13 cellular contexts compared by ENCODE assay signal in genomic region chr13:28744091-28744536, GRCh38. TPM values are rescaled to one million over a fixed set of nuclear protein-coding genes. Genes with fewer than 3 reads are reported as not detected.
A peak's percentile ranks its signal among the peaks of the same experiment; 100 is the strongest.
DNase-seq lines count a peak whose midpoint lies in the region; ATAC-seq, FAIRE-seq and TF ChIP-seq lines count a peak whose summit lies in the region.
"Had no signal": no experiment of that assay in that cellular context is flagged by ENCODE, and none has a peak within 500 bp of the region (broad histone marks: within the 10 kb centered on the region; RNA-seq: fewer than 3 reads in every experiment).

No MANE protein-coding gene starts in this region.

- H4K20me1 ChIP-seq in HepG2 (ENCODE audit: insufficient read depth, low read length): no peaks in the 10 kb centered on the region
- no peaks in the 10 kb centered on the region for H4K20me1 ChIP-seq in MM.1S (ENCODE audit: insufficient read depth, low read length)

- no peak overlapping the region for H3K4me3 Mint-ChIP-seq in CD4-positive, alpha-beta T cell
- H3K4me3 Mint-ChIP-seq: activated naive CD4-positive, alpha-beta T cell treated with anti-CD3 and anti-CD28 coated beads, Interleukin-2, amount 50 U/mL, for 24 hours; naive B cell; stimulated activated naive CD8-positive, alpha-beta T cell treated with anti-CD3 and anti-CD28 coated beads, Interleukin-15, amount 100 ng/mL, for 72 hours had no signal

- TF ChIP-seq CTCF in right lobe of liver (IDR thresholded peaks at IDR 0.05): no peak
- TF ChIP-seq CTCF in HepG2 (CRISPR knock-in tag; IDR thresholded peaks at IDR 0.05): no peak
- no peak for TF ChIP-seq CTCF in astrocyte of the cerebellum (IDR thresholded peaks at IDR 0.05; ENCODE audit: low read depth, low read length, missing control alignments)
- TF ChIP-seq CTCF in CD4-positive, alpha-beta T cell (IDR thresholded peaks at IDR 0.05): no peak
- no peak for TF ChIP-seq CTCF in MM.1S (IDR thresholded peaks at IDR 0.05; ENCODE audit: low read length)

- H3K9me3 Mint-ChIP-seq in CD4-positive, alpha-beta T cell: no peaks in the 10 kb centered on the region
- H3K9me3 Mint-ChIP-seq: activated naive CD4-positive, alpha-beta T cell treated with anti-CD3 and anti-CD28 coated beads, Interleukin-2, amount 50 U/mL, for 24 hours had no signal

- H3K9ac ChIP-seq in HepG2 (ENCODE audit: insufficient read depth, low read depth, low read length) (no peak overlapping the region), MM.1S (ENCODE audit: low read length) (no peak overlapping the region)

- H3K27me3 ChIP-seq in right lobe of liver: no peaks in the 10 kb centered on the region
- no peaks in the 10 kb centered on the region; a peak in 2 of 5 replicates for H3K27me3 ChIP-seq in HepG2 (ENCODE audit: control insufficient read depth in 1 of 2, insufficient read depth in 2 of 2, low read length in 2 of 2)
- no peaks in the 10 kb centered on the region for H3K27me3 ChIP-seq in CD4-positive, alpha-beta T cell (ENCODE audit: control insufficient read depth, insufficient read depth, low read length)
- no peaks in the 10 kb centered on the region for H3K27me3 ChIP-seq in MM.1S (replicated peaks; ENCODE audit: insufficient read depth, low read length)

- TF ChIP-seq EP300 in HepG2 (IDR thresholded peaks at IDR 0.05; ENCODE audit: low read depth in 2 of 2, low read length in 2 of 2) (no peak), HepG2 (CRISPR knock-in tag; IDR thresholded peaks at IDR 0.05; ENCODE audit: borderline replicate concordance) (no peak)

- H3K27ac Mint-ChIP-seq in CD4-positive, alpha-beta T cell: no peak overlapping the region
- H3K27ac Mint-ChIP-seq: activated naive CD4-positive, alpha-beta T cell treated with anti-CD3 and anti-CD28 coated beads, Interleukin-2, amount 50 U/mL, for 24 hours; stimulated activated naive CD8-positive, alpha-beta T cell treated with anti-CD3 and anti-CD28 coated beads, Interleukin-15, amount 100 ng/mL, for 72 hours had no signal

- intact Hi-C loops in right lobe of liver (cut with DNase I) (no loop called here), HepG2 (cut with micrococcal nuclease; ENCODE audit: unreplicated experiment) (no loop called here), posterior vena cava (cut with DNase I) (no loop called here)
- intact Hi-C loops in CD4-positive, alpha-beta T cell (cut with DNase I, micrococcal nuclease): no loop called here

- TF ChIP-seq RAD21 in HepG2 (CRISPR knock-in tag; IDR thresholded peaks at IDR 0.05): no peak

- H2AFZ ChIP-seq in HepG2 (ENCODE audit: low read length) (no peak overlapping the region), MM.1S (ENCODE audit: low read length) (no peak overlapping the region)

- H3K9me3 ChIP-seq in right lobe of liver (no peaks in the 10 kb centered on the region), HepG2 (ENCODE audit: low read length) (no peaks in the 10 kb centered on the region), MM.1S (replicated peaks; ENCODE audit: insufficient read depth, low read length) (no peaks in the 10 kb centered on the region)
- H3K9me3 ChIP-seq in CD4-positive, alpha-beta T cell (ENCODE audit: control insufficient read depth, low read length): no peaks in the 10 kb centered on the region

- H3K4me3 ChIP-seq in right lobe of liver (no peak overlapping the region), HepG2 (replicated peaks in 1 of 3; ENCODE audit: insufficient read depth in 1 of 3, low read depth in 2 of 3, low read length in 3 of 3) (no peak overlapping the region), astrocyte of the cerebellum (ENCODE audit: low read depth, low read length) (no peak overlapping the region), MM.1S (ENCODE audit: low read length) (no peak overlapping the region)

- H3K36me3 ChIP-seq in right lobe of liver: no peaks in the 10 kb centered on the region
- no peaks in the 10 kb centered on the region for H3K36me3 ChIP-seq in HepG2 (replicated peaks in 1 of 2; ENCODE audit: control insufficient read depth in 1 of 2, insufficient read depth in 2 of 2, low read length in 2 of 2)
- no peaks in the 10 kb centered on the region for H3K36me3 ChIP-seq in MM.1S (replicated peaks; ENCODE audit: insufficient read depth, low read length)

- DNase-seq in right lobe of liver (peak in 1 of 3 donors; percentile 43), HepG2 (ENCODE audit: low spot score) (no peak), astrocyte of the cerebellum (ENCODE audit: low read depth) (peak; percentile 73), hepatic stellate cell (ENCODE audit: low spot score) (peak; percentile 46), HEK293T (ENCODE audit: extremely low spot score) (no peak), MM.1S (no peak), posterior vena cava (ENCODE audit: low spot score) (no peak)
- no peak for DNase-seq in CD4-positive, alpha-beta T cell
- DNase-seq: activated CD4-positive, alpha-beta T cell treated with anti-CD3 and anti-CD28 coated beads for 4 hours; naive B cell; stimulated activated naive CD8-positive, alpha-beta T cell treated with anti-CD3 and anti-CD28 coated beads, Interleukin-15, amount 100 ng/mL, for 72 hours had no signal

- no peak for FAIRE-seq in HepG2 (lab: Jason Lieb, UNC)
- FAIRE-seq: frontal cortex had no signal

- H3K9me2 ChIP-seq in MM.1S (replicated peaks; ENCODE audit: insufficient read depth, low read length): no peaks in the 10 kb centered on the region

- peak overlapping the region in 1 of 3 donors; percentile 44 for H3K27ac ChIP-seq in right lobe of liver
- H3K27ac ChIP-seq in HepG2 (ENCODE audit: extremely low read length, insufficient read depth, low read length): no peak overlapping the region
- no peak overlapping the region for H3K27ac ChIP-seq in CD4-positive, alpha-beta T cell (ENCODE audit: low read depth, low read length)
- H3K27ac ChIP-seq in MM.1S (ENCODE audit: low read length): no peak overlapping the region

- no TSS peak for BruUV-seq in HepG2 (replicated peaks; lab: Mats Ljungman, UMichigan)

- no peaks in the 10 kb centered on the region for H3K4me1 Mint-ChIP-seq in CD4-positive, alpha-beta T cell (ENCODE audit: low read depth)
- H3K4me1 Mint-ChIP-seq: activated naive CD4-positive, alpha-beta T cell treated with anti-CD3 and anti-CD28 coated beads, Interleukin-2, amount 50 U/mL, for 24 hours; stimulated activated naive CD8-positive, alpha-beta T cell treated with anti-CD3 and anti-CD28 coated beads, Interleukin-15, amount 100 ng/mL, for 72 hours had no signal

- POLR2A ChIA-PET in HepG2 (lab: Yijun Ruan, JAX): no interaction called here
- POLR2A ChIA-PET in CD4-positive, alpha-beta T cell (lab: Charles Lee): no interaction called here
- POLR2A ChIA-PET in HEK293T (lab: Yijun Ruan, JAX): no interaction called here

- TF ChIP-seq POLR2A in right lobe of liver (IDR thresholded peaks at IDR 0.05): no peak
- TF ChIP-seq POLR2A in HepG2 (IDR thresholded peaks at IDR 0.05; ENCODE audit: insufficient read depth in 1 of 2, low read depth in 2 of 2, low read length in 2 of 2): no peak

- H3F3A ChIP-seq in MM.1S (ENCODE audit: insufficient read depth, low read length): no peaks in the 10 kb centered on the region

- peaks cover 0 to 20% (median 8%) of the 10 kb centered on the region in 4 donors for H3K4me1 ChIP-seq in right lobe of liver
- H3K4me1 ChIP-seq in HepG2 (ENCODE audit: insufficient read depth, low read length): no peaks in the 10 kb centered on the region
- H3K4me1 ChIP-seq in MM.1S (ENCODE audit: low read length): no peaks in the 10 kb centered on the region

- no peaks in the 10 kb centered on the region for H3K79me2 ChIP-seq in HepG2 (ENCODE audit: insufficient read depth, low read length)
- H3K79me2 ChIP-seq in MM.1S (ENCODE audit: low read length): no peaks in the 10 kb centered on the region

- in situ Hi-C loops in HepG2 (cut with HindIII; ENCODE audit: extremely low pct_ligation_motif_present, low pct_unique_long_range_greater_than_20kb) (no loop called here), astrocyte of the cerebellum (cut with HindIII; ENCODE audit: low sequenced_read_pairs) (no loop called here)

- no peak overlapping the region for H3K4me2 ChIP-seq in HepG2 (ENCODE audit: low read depth, low read length)
- H3K4me2 ChIP-seq in MM.1S (ENCODE audit: low read depth, low read length): no peak overlapping the region

- 53% methylated on average over 6 of the region's 6 CpGs for WGBS in right lobe of liver (ENCODE audit: insufficient coverage, low coverage, low lambda C conversion rate, missing lambda C conversion rate)
- WGBS in HepG2 (ENCODE audit: low lambda C conversion rate): 11% methylated on average over 6 of the region's 6 CpGs

- CTCF ChIA-PET in HepG2 (lab: Yijun Ruan, JAX; ENCODE audit: low intra/inter-chr PET ratio, low total read pairs) (no interaction called here), HEK293T (lab: Yijun Ruan, JAX) (no interaction called here)
- CTCF ChIA-PET in CD4-positive, alpha-beta T cell (lab: Charles Lee): no interaction called here

- ATAC-seq in right lobe of liver (peak in 3 of 4 donors; percentile 29 to 65 (median 52)), HepG2 (no peak)
- ATAC-seq in CD4-positive, alpha-beta T cell (ENCODE audit: poor library complexity): no peak
- ATAC-seq: stimulated activated naive CD8-positive, alpha-beta T cell treated with anti-CD3 and anti-CD28 coated beads, Interleukin-15, amount 100 ng/mL, for 72 hours had no signal

- peaks cover 15% of the 10 kb centered on the region for H3K27me3 Mint-ChIP-seq in CD4-positive, alpha-beta T cell
- H3K27me3 Mint-ChIP-seq: stimulated activated naive CD8-positive, alpha-beta T cell treated with anti-CD3 and anti-CD28 coated beads, Interleukin-15, amount 100 ng/mL, for 72 hours had no signal

- no peaks in the 10 kb centered on the region for H3K36me3 Mint-ChIP-seq in CD4-positive, alpha-beta T cell (ENCODE audit: low read depth)
- H3K36me3 Mint-ChIP-seq: activated naive CD4-positive, alpha-beta T cell treated with anti-CD3 and anti-CD28 coated beads, Interleukin-2, amount 50 U/mL, for 24 hours; naive B cell had no signal

RNA-seq across cellular contexts. Expression of gene SLC46A3, which starts 25.3 kb away (rescaled TPM):
- total RNA-seq in right lobe of liver (10 to 100 TPM; 33.9 to 60.9 (median 43.0) TPM), HepG2 (2016; rRNA removed; fragmentation: Illumina TruSeq; extraction: Trizol) (not detected in 2 replicates), posterior vena cava (1 to 10 TPM; 6.9 to 7.1 TPM)
- total RNA-seq in HepG2 (2016; cell fraction: cytosol; rRNA removed; fragmentation: Illumina TruSeq; extraction: Trizol; ENCODE audit: low read depth): not detected in 2 replicates
- not detected in 2 replicates for total RNA-seq in HepG2 (2016; cell fraction: insoluble cytoplasmic fraction; rRNA removed; fragmentation: Illumina TruSeq; extraction: Trizol)
- not detected in 2 replicates for total RNA-seq in HepG2 (2016; cell fraction: membrane; rRNA removed; fragmentation: Illumina TruSeq; extraction: Trizol)
- not detected in 2 replicates for total RNA-seq in HepG2 (2016; cell fraction: nucleus; rRNA removed; fragmentation: Illumina TruSeq; extraction: Trizol)
- polyA plus RNA-seq in HepG2 (2011; rRNA removed): not detected in 2 replicates
- not detected in 2 replicates for polyA plus RNA-seq in HepG2 (2011; cell fraction: cytosol; rRNA removed)
- polyA plus RNA-seq in HepG2 (2011; cell fraction: nucleus; rRNA removed): not detected in 2 replicates
- polyA plus RNA-seq in HepG2 (2012): not detected in 2 replicates
- not detected in 2 replicates for polyA plus RNA-seq in HepG2 (2016; cell fraction: cytosol; fragmentation: Illumina TruSeq; extraction: Trizol; ENCODE audit: low read depth)
- not detected in 2 replicates for polyA plus RNA-seq in HepG2 (2016; cell fraction: insoluble cytoplasmic fraction; fragmentation: Illumina TruSeq; extraction: Trizol; ENCODE audit: low read depth)
- polyA plus RNA-seq in HepG2 (2016; cell fraction: membrane; fragmentation: Illumina TruSeq; extraction: Trizol; ENCODE audit: low read depth): not detected in 2 replicates
- polyA plus RNA-seq in HepG2 (2016; cell fraction: nucleus; fragmentation: Illumina TruSeq; extraction: Trizol; ENCODE audit: insufficient read depth, low read depth): not detected in 2 replicates
- not detected in 2 replicates for polyA minus RNA-seq in HepG2 (2011; rRNA and poly(A)+ RNA removed; ENCODE audit: low replicate concordance)
- not detected in 2 replicates for polyA minus RNA-seq in HepG2 (2011; cell fraction: cytosol; rRNA and poly(A)+ RNA removed)
- polyA minus RNA-seq in HepG2 (2011; cell fraction: nucleus; rRNA and poly(A)+ RNA removed): not detected in 2 replicates
- 1 to 10 TPM; 6.3 to 7.4 TPM for total RNA-seq in CD4-positive, alpha-beta T cell

Comparison
In these comparisons a context has a peak if more than half of its experiments do, and no peak if none do; other contexts are left out.
1. ATAC-seq: peak in right lobe of liver (3 of 4); none in HepG2 (single experiment) and CD4-positive, alpha-beta T cell (single experiment).
2. RNA of gene SLC46A3, which starts 25.3 kb away (total RNA-seq): 33.9 to 60.9 TPM in right lobe of liver; 6.3 to 7.4 TPM in CD4-positive, alpha-beta T cell, 6.9 to 7.1 TPM in posterior vena cava and not detected in HepG2; every median in the first group is over 4 times any median in the second.
3. DNase-seq: peak in astrocyte of the cerebellum (single experiment) and hepatic stellate cell (single experiment); none in HepG2 (single experiment), CD4-positive, alpha-beta T cell (0 of 10), HEK293T (single experiment), MM.1S (single experiment) and posterior vena cava (single experiment).